15 cellular contexts compared by ENCODE assay signal in the genomic region with DNA sequence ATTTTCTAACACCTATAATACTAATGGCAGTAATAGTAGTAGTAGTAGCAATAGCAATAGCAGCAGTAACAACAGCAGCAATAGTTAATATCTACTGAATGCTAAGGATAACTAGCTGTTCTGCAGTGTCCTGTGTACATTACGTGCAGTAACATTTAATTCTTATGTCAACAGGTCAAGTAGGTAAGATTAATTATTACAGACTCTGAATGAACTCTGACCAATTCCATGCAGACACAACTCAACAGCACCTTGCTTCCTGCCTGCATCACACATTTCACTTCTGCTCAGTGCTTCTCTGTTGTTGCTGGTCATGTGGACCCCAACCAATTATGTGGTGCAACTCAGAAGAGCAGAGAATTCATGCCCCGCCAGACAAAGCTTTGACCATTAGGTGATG. TPM values are rescaled to one million over a fixed set of nuclear protein-coding genes. Genes with fewer than 3 reads are reported as not detected.
DNase-seq lines count a peak whose midpoint lies in the region; ATAC-seq, FAIRE-seq and TF ChIP-seq lines count a peak whose summit lies in the region.
"Had no signal": no experiment of that assay in that cellular context is flagged by ENCODE, and none has a peak within 500 bp of the region (broad histone marks: within the 10 kb centered on the region; RNA-seq: fewer than 3 reads in every experiment).

No MANE protein-coding gene starts in this region.

- no peak overlapping the region for H3K9ac ChIP-seq in HepG2 (ENCODE audit: insufficient read depth, low read depth, low read length)
- H3K9ac ChIP-seq in trophoblast cell (ENCODE audit: low read length), result no peak overlapping the region
- H3K9ac ChIP-seq: BLaER1 treated with 17β-estradiol and CSF1 and Interleukin-3, amounts not matched to agents 10 nM and 100 nM had no signal

- H3K79me2 ChIP-seq in HepG2 (ENCODE audit: insufficient read depth, low read length), result no peaks in the 10 kb centered on the region
- no peaks in the 10 kb centered on the region for H3K79me2 ChIP-seq in trophoblast cell (ENCODE audit: control insufficient read depth, insufficient read depth, low read length, poor library complexity)

- CTCF ChIA-PET in HepG2 (lab: Yijun Ruan, JAX; ENCODE audit: low intra/inter-chr PET ratio, low total read pairs), result no interaction called here

- TF ChIP-seq CTCF in 22Rv1 (IDR thresholded peaks at IDR 0.05) (no peak), VCaP (conservative IDR thresholded peaks at IDR 0.05) (no peak), HepG2 (CRISPR knock-in tag; IDR thresholded peaks at IDR 0.05) (no peak)

- H2BK120ac ChIP-seq in trophoblast cell (ENCODE audit: insufficient read depth, low read length, poor library complexity), result no peak overlapping the region

- 44% methylated on average over 2 of the region's 2 CpGs for WGBS in HepG2 (ENCODE audit: low lambda C conversion rate)
- WGBS in small intestine, 3 donors, result 48 to 69% (median 56%) methylated on average over 2 of the region's 2 CpGs
- WGBS in trophoblast cell (ENCODE audit: extremely low coverage, insufficient coverage, insufficient read length), result no CpG with 5 or more reads among the region's 2 CpGs

- H4K12ac ChIP-seq in trophoblast cell (ENCODE audit: low read depth, low read length), result no peak overlapping the region

- no peak overlapping the region for H4K8ac ChIP-seq in trophoblast cell (ENCODE audit: low read depth, low read length)

- no peak for TF ChIP-seq POLR2A in HepG2 (IDR thresholded peaks at IDR 0.05; ENCODE audit: insufficient read depth in 1 of 2, low read depth in 2 of 2, low read length in 2 of 2)
- no peak for TF ChIP-seq POLR2A in GM18505 (IDR thresholded peaks at IDR 0.05; ENCODE audit: borderline replicate concordance, extremely low read depth, insufficient read depth, insufficient read length)

- H3K4me2 ChIP-seq in HepG2 (ENCODE audit: low read depth, low read length) (no peak overlapping the region), trophoblast cell (ENCODE audit: low read length) (no peak overlapping the region)
- H3K4me2 ChIP-seq: BLaER1 treated with 17β-estradiol and CSF1 and Interleukin-3, amounts not matched to agents 10 nM and 100 nM had no signal

- no TSS peak for BruUV-seq in HepG2 (replicated peaks; lab: Mats Ljungman, UMichigan)

- ATAC-seq in HepG2, result peak; percentile 63
- no peak for ATAC-seq in GM18505 (IDR thresholded peaks at IDR 0.05; ENCODE audit: unreplicated experiment)
- ATAC-seq: GM12878 had no signal

- H2BK12ac ChIP-seq in trophoblast cell (ENCODE audit: low read length), result no peak overlapping the region

- no peak for TF ChIP-seq RAD21 in HepG2 (CRISPR knock-in tag; IDR thresholded peaks at IDR 0.05)

- H2BK5ac ChIP-seq in trophoblast cell (ENCODE audit: low read depth, low read length, poor library complexity), result no peak overlapping the region

- no peak overlapping the region for H3K14ac ChIP-seq in trophoblast cell (ENCODE audit: low read length)

- DNase-seq in HepG2 (ENCODE audit: low spot score) (no peak), small intestine (peak; percentile 82), trophoblast cell (no peak), medulla oblongata (ENCODE audit: extremely low spot score) (no peak)
- DNase-seq: 8988T; ACHN; CD4-positive, CD25-positive, alpha-beta regulatory T cell; DMS79; GOT3; H9 had no signal

- H3K4me1 ChIP-seq in HepG2 (ENCODE audit: insufficient read depth, low read length) (peaks cover 8% of the 10 kb centered on the region; the same call in 1 of the 2 replicates), small intestine (ENCODE audit: control insufficient read depth in 2 of 2, insufficient read depth in 1 of 2, low read depth in 1 of 2, low read length in 1 of 2) (peaks cover 0 to 2% of the 10 kb centered on the region in 2 donors), trophoblast cell (ENCODE audit: control insufficient read depth in 1 of 2, insufficient read depth in 2 of 2, low read length in 2 of 2) (no peaks in the 10 kb centered on the region)
- H3K4me1 ChIP-seq: BLaER1 treated with 17β-estradiol and CSF1 and Interleukin-3, amounts not matched to agents 10 nM and 100 nM had no signal

- intact Hi-C loops in HepG2 (cut with micrococcal nuclease; ENCODE audit: unreplicated experiment), result no loop called here

- FAIRE-seq in HepG2 (lab: Jason Lieb, UNC) (no peak), small intestine (lab: Jason Lieb, UNC) (no peak)
- FAIRE-seq: GM12878 had no signal

- H4K20me1 ChIP-seq in HepG2 (ENCODE audit: insufficient read depth, low read length), result no peaks in the 10 kb centered on the region
- H4K20me1 ChIP-seq: BLaER1 treated with 17β-estradiol and CSF1 and Interleukin-3, amounts not matched to agents 10 nM and 100 nM had no signal

- POLR2A ChIA-PET in HepG2 (lab: Yijun Ruan, JAX), result no interaction called here

- no peaks in the 10 kb centered on the region for H3K36me3 ChIP-seq in HepG2 (replicated peaks in 1 of 2; ENCODE audit: control insufficient read depth in 1 of 2, insufficient read depth in 2 of 2, low read length in 2 of 2)
- H3K36me3 ChIP-seq in small intestine (ENCODE audit: control insufficient read depth in 2 of 2, insufficient read depth in 2 of 2, low read length in 2 of 2), result no peaks in the 10 kb centered on the region
- H3K36me3 ChIP-seq in trophoblast cell (ENCODE audit: control insufficient read depth in 1 of 2, insufficient read depth in 2 of 2, low read length in 2 of 2), result no peaks in the 10 kb centered on the region
- H3K36me3 ChIP-seq: BLaER1 treated with 17β-estradiol and CSF1 and Interleukin-3, amounts not matched to agents 10 nM and 100 nM had no signal

- H3K27me3 ChIP-seq in HepG2 (ENCODE audit: control insufficient read depth in 1 of 2, insufficient read depth in 2 of 2, low read length in 2 of 2) (no peaks in the 10 kb centered on the region), small intestine (ENCODE audit: control insufficient read depth in 2 of 2, insufficient read depth in 2 of 2, low read length in 2 of 2) (no peaks in the 10 kb centered on the region), trophoblast cell (ENCODE audit: insufficient read depth, low read length) (no peaks in the 10 kb centered on the region)
- H3K27me3 ChIP-seq: BLaER1 treated with 17β-estradiol and CSF1 and Interleukin-3, amounts not matched to agents 10 nM and 100 nM had no signal

- no peak for TF ChIP-seq EP300 in HepG2 (IDR thresholded peaks at IDR 0.05; ENCODE audit: low read depth in 2 of 2, low read length in 2 of 2)
- no peak for TF ChIP-seq EP300 in HepG2 (CRISPR knock-in tag; IDR thresholded peaks at IDR 0.05; ENCODE audit: borderline replicate concordance)

- H3K4me3 ChIP-seq in HepG2 (replicated peaks in 1 of 3; ENCODE audit: insufficient read depth in 1 of 3, low read depth in 2 of 3, low read length in 3 of 3) (no peak overlapping the region), small intestine (ENCODE audit: low read depth in 1 of 2, low read length in 2 of 2) (no peak overlapping the region), trophoblast cell (ENCODE audit: low read depth, low read length) (no peak overlapping the region)
- H3K4me3 ChIP-seq: BLaER1 treated with 17β-estradiol and CSF1 and Interleukin-3, amounts not matched to agents 10 nM and 100 nM; GM12878 had no signal

- in situ Hi-C loops in HepG2 (cut with HindIII; ENCODE audit: extremely low pct_ligation_motif_present, low pct_unique_long_range_greater_than_20kb), result no loop called here

- no peak overlapping the region for H3K23ac ChIP-seq in trophoblast cell (ENCODE audit: low read length)

- H2AK5ac ChIP-seq in trophoblast cell (ENCODE audit: low read length), result no peak overlapping the region

- H2AFZ ChIP-seq in HepG2 (ENCODE audit: low read length) (no peak overlapping the region), trophoblast cell (ENCODE audit: insufficient read depth, low read length, poor library complexity) (no peak overlapping the region)

- H3K9me3 ChIP-seq in HepG2 (ENCODE audit: low read length) (peaks cover 12% of the 10 kb centered on the region; the same call in 1 of the 2 replicates), small intestine (ENCODE audit: control insufficient read depth, low read depth) (no peaks in the 10 kb centered on the region), trophoblast cell (ENCODE audit: insufficient read depth, low read depth, low read length) (peaks cover 1% of the 10 kb centered on the region)

- peak overlapping the region; percentile 25 for H3K27ac ChIP-seq in 22Rv1
- peak overlapping the region; percentile 63 for H3K27ac ChIP-seq in VCaP
- no peak overlapping the region for H3K27ac ChIP-seq in HepG2 (ENCODE audit: extremely low read length, insufficient read depth, low read length)
- H3K27ac ChIP-seq in small intestine (ENCODE audit: low read depth in 1 of 2, low read length in 1 of 2), result no peak overlapping the region
- H3K27ac ChIP-seq in trophoblast cell (ENCODE audit: low read depth, low read length), result no peak overlapping the region
- H3K27ac ChIP-seq: BLaER1 treated with 17β-estradiol and CSF1 and Interleukin-3, amounts not matched to agents 10 nM and 100 nM had no signal

- H4K91ac ChIP-seq in trophoblast cell (ENCODE audit: low read depth, low read length), result no peak overlapping the region

- H3K4ac ChIP-seq in trophoblast cell (ENCODE audit: low read depth, low read length), result no peak overlapping the region

- no peak overlapping the region for H3K18ac ChIP-seq in trophoblast cell (ENCODE audit: low read length)

- H3K79me1 ChIP-seq in trophoblast cell (ENCODE audit: low read length), result no peaks in the 10 kb centered on the region

RNA-seq across cellular contexts. Expression of gene ARHGEF26, which starts 39.9 kb away (rescaled TPM):
- 6.1 and 6.3 TPM in 2 replicates for total RNA-seq in HepG2 (2016; rRNA removed; fragmentation: Illumina TruSeq; extraction: Trizol)
- 0.51 and 0.79 TPM in 2 replicates for total RNA-seq in HepG2 (2016; cell fraction: cytosol; rRNA removed; fragmentation: Illumina TruSeq; extraction: Trizol; ENCODE audit: low read depth)
- total RNA-seq in HepG2 (2016; cell fraction: insoluble cytoplasmic fraction; rRNA removed; fragmentation: Illumina TruSeq; extraction: Trizol), result 5.5 and 6.0 TPM in 2 replicates
- total RNA-seq in HepG2 (2016; cell fraction: membrane; rRNA removed; fragmentation: Illumina TruSeq; extraction: Trizol), result 2.8 and 2.9 TPM in 2 replicates
- total RNA-seq in HepG2 (2016; cell fraction: nucleus; rRNA removed; fragmentation: Illumina TruSeq; extraction: Trizol), result 8.2 and 10.7 TPM in 2 replicates
- polyA plus RNA-seq in HepG2 (2011; rRNA removed), result 0.65 and 0.74 TPM in 2 replicates
- 0.34 and 0.35 TPM in 2 replicates for polyA plus RNA-seq in HepG2 (2011; cell fraction: cytosol; rRNA removed)
- 1.5 and 1.7 TPM in 2 replicates for polyA plus RNA-seq in HepG2 (2011; cell fraction: nucleus; rRNA removed)
- 1.1 and 1.9 TPM in 2 replicates for polyA plus RNA-seq in HepG2 (2012)
- 0.27 and 0.35 TPM in 2 replicates for polyA plus RNA-seq in HepG2 (2016; cell fraction: cytosol; fragmentation: Illumina TruSeq; extraction: Trizol; ENCODE audit: low read depth)
- polyA plus RNA-seq in HepG2 (2016; cell fraction: insoluble cytoplasmic fraction; fragmentation: Illumina TruSeq; extraction: Trizol; ENCODE audit: low read depth), result 5.6 and 6.2 TPM in 2 replicates
- 1.2 and 1.5 TPM in 2 replicates for polyA plus RNA-seq in HepG2 (2016; cell fraction: membrane; fragmentation: Illumina TruSeq; extraction: Trizol; ENCODE audit: low read depth)
- 9.8 and 9.9 TPM in 2 replicates for polyA plus RNA-seq in HepG2 (2016; cell fraction: nucleus; fragmentation: Illumina TruSeq; extraction: Trizol; ENCODE audit: insufficient read depth, low read depth)
- 0.14 and 1.3 TPM in 2 replicates for polyA minus RNA-seq in HepG2 (2011; rRNA and poly(A)+ RNA removed; ENCODE audit: low replicate concordance)
- polyA minus RNA-seq in HepG2 (2011; cell fraction: cytosol; rRNA and poly(A)+ RNA removed), result 0.88 and 0.89 TPM in 2 replicates
- polyA minus RNA-seq in HepG2 (2011; cell fraction: nucleus; rRNA and poly(A)+ RNA removed), result 4.7 and 6.1 TPM in 2 replicates
- 10 to 100 TPM in 1 of 3 donors, 1 to 10 TPM in 2; 6.5 to 13.6 (median 9.6) TPM for polyA plus RNA-seq in small intestine
- 3.1 and 3.4 TPM in 2 replicates for polyA plus RNA-seq in trophoblast cell (2013)
- total RNA-seq: CD4-positive, CD25-positive, alpha-beta regulatory T cell had no signal

Comparison
In these comparisons a context has a peak if more than half of its experiments do, and no peak if none do; other contexts are left out.
1. H3K27ac ChIP-seq: peak in 22Rv1 (single experiment) and VCaP (single experiment); none in HepG2 (single experiment), small intestine (0 of 2) and trophoblast cell (single experiment).